ENCODE assay signal across 23 cellular contexts in genomic region chr11:19083166-19083565, GRCh38. TPM values are rescaled to one million over a fixed set of nuclear protein-coding genes. Genes with fewer than 3 reads are reported as not detected.
DNase-seq lines count a peak whose midpoint lies in the region; ATAC-seq and TF ChIP-seq lines count a peak whose summit lies in the region.
"Had no signal": no experiment of that assay in that cellular context is flagged by ENCODE, and none has a peak within 500 bp of the region (broad histone marks: within the 10 kb centered on the region; RNA-seq: fewer than 3 reads in every experiment).

No MANE protein-coding gene starts in this region.

- H3K36me3 ChIP-seq in esophagus squamous epithelium = no peaks in the 10 kb centered on the region
- H3K36me3 ChIP-seq: BE2C; BLaER1 treated with 17β-estradiol and CSF1 and Interleukin-3, amounts not matched to agents 10 nM and 100 nM; HAP-1 had no signal

- peak; percentile 65 for DNase-seq in RPMI7951 (ENCODE audit: low read depth)
- no peak for DNase-seq in epithelial cell of prostate (ENCODE audit: low read depth, low spot score)
- DNase-seq in esophagus squamous epithelium (lab: John Stamatoyannopoulos, UW) = no peak
- DNase-seq in effector CD8-positive, alpha-beta T cell (lab: John Stamatoyannopoulos, UW) = no peak
- DNase-seq in anterior cingulate cortex (lab: John Stamatoyannopoulos, UW) = no peak
- DNase-seq in head of caudate nucleus = no peak
- DNase-seq: 8988T; ACHN; AML-193; BE2C; CD4-positive, alpha-beta T cell; CD8-positive, alpha-beta memory T cell; DMS 273 treated with DMSO at 0.1 percent for 48 hours; DMS79; EL; GDM1; GOT3; HFFc6 had no signal

- H3K4me1 ChIP-seq in esophagus squamous epithelium = peaks cover 6 to 67% (median 14%) of the 10 kb centered on the region in 3 donors
- H3K4me1 ChIP-seq: A549; BE2C; BLaER1 treated with 17β-estradiol and CSF1 and Interleukin-3, amounts not matched to agents 10 nM and 100 nM; HAP-1 had no signal

- no peak overlapping the region for H3K4me3 ChIP-seq in esophagus squamous epithelium
- H3K4me3 ChIP-seq: A549; BLaER1 treated with 17β-estradiol and CSF1 and Interleukin-3, amounts not matched to agents 10 nM and 100 nM; GM12878; HAP-1 had no signal

- TF ChIP-seq CTCF in esophagus squamous epithelium (IDR thresholded peaks at IDR 0.05) = no peak

- TF ChIP-seq POLR2A in esophagus squamous epithelium (IDR thresholded peaks at IDR 0.05) = no peak

- no peaks in the 10 kb centered on the region for H3K27me3 ChIP-seq in esophagus squamous epithelium
- H3K27me3 ChIP-seq: BE2C; BLaER1 treated with 17β-estradiol and CSF1 and Interleukin-3, amounts not matched to agents 10 nM and 100 nM had no signal

- H3K27ac ChIP-seq in epithelial cell of prostate (peak overlapping the region; percentile 11), esophagus squamous epithelium (peak overlapping the region in 3 of 4 donors; percentile 42 to 91 (median 83))
- H3K27ac ChIP-seq: A549; BLaER1 treated with 17β-estradiol and CSF1 and Interleukin-3, amounts not matched to agents 10 nM and 100 nM had no signal

- intact Hi-C loops in esophagus squamous epithelium (cut with DNase I) = no loop called here
- intact Hi-C loops in head of caudate nucleus (cut with DNase I) = no loop called here

- no peaks in the 10 kb centered on the region for H3K9me3 ChIP-seq in esophagus squamous epithelium
- H3K9me3 ChIP-seq: A549, BE2C, HAP-1 had no signal

- ATAC-seq in HG03097 (IDR thresholded peaks at IDR 0.05; ENCODE audit: low FRiP score, unreplicated experiment) = no peak
- ATAC-seq: A549, GM12878 had no signal

- WGBS in esophagus squamous epithelium, 2 donors = 82 to 91% methylated on average over 1 of the region's 1 CpG

RNA-seq across cellular contexts. Expression of gene MRGPRX2, which starts 22.6 kb away (rescaled TPM):
- not detected in 2 replicates for total RNA-seq in RPMI7951 (2014; rRNA removed; shearing (Covaris generic))
- total RNA-seq in esophagus squamous epithelium = under 1 TPM in 1 of 4 donors, not detected in 3; 0.19 TPM
- total RNA-seq: CD4-positive, alpha-beta T cell; CD8-positive, alpha-beta memory T cell; HFFc6 had no signal

RNA-seq across cellular contexts. Expression of gene ZDHHC13, which starts 33.8 kb away (rescaled TPM):
- 16.7 and 20.1 TPM in 2 replicates for total RNA-seq in RPMI7951 (2014; rRNA removed; shearing (Covaris generic))
- total RNA-seq in esophagus squamous epithelium = 10 to 100 TPM; 45.8 to 64.9 (median 58.1) TPM
